In genomic region chr11:119664063-119664572, GRCh38 we compare ENCODE assay signal across 16 cellular contexts.
A peak's percentile ranks its signal among the peaks of the same experiment; 100 is the strongest.
DNase-seq lines count a peak whose midpoint lies in the region; ATAC-seq and TF ChIP-seq lines count a peak whose summit lies in the region.
"Had no signal": no experiment of that assay in that cellular context is flagged by ENCODE, and none has a peak within 500 bp of the region (broad histone marks: within the 10 kb centered on the region; RNA-seq: fewer than 3 reads in every experiment).

No MANE protein-coding gene starts in this region.

- no peaks in the 10 kb centered on the region for H4K20me1 ChIP-seq in osteoblast (ENCODE audit: insufficient read depth, low read length)

- H2AFZ ChIP-seq in osteoblast (ENCODE audit: low read length), result no peak overlapping the region

- H3K36me3 ChIP-seq in osteoblast (ENCODE audit: insufficient read depth, low read length), result no peaks in the 10 kb centered on the region
- H3K36me3 ChIP-seq: sigmoid colon had no signal

- H3K4me2 ChIP-seq in osteoblast (ENCODE audit: insufficient read depth, low read length), result no peak overlapping the region

- no peak for ATAC-seq in GM21381 (IDR thresholded peaks at IDR 0.05; ENCODE audit: unreplicated experiment)
- ATAC-seq in HG03280 (IDR thresholded peaks at IDR 0.05; ENCODE audit: unreplicated experiment), result no peak
- no peak for ATAC-seq in GM19351 (IDR thresholded peaks at IDR 0.05; ENCODE audit: unreplicated experiment)
- ATAC-seq in foreskin keratinocyte, result no peak
- ATAC-seq: T-cell had no signal

- DNase-seq in DMS153 treated with DMSO at 0.1 percent for 48 hours (lab: John Stamatoyannopoulos, UW; ENCODE audit: unreplicated experiment) (peak; percentile 13), NCI-H2107 treated with DMSO at 0.1 percent for 48 hours (lab: John Stamatoyannopoulos, UW; ENCODE audit: unreplicated experiment) (peak; percentile 95), caudate nucleus (lab: John Stamatoyannopoulos, UW) (peak in 13 of 61 donors; percentile 13 to 55 (median 26)), osteoblast (ENCODE audit: insufficient read length, low spot score, missing footprints) (peak; percentile 46), foreskin keratinocyte (no peak)
- DNase-seq: activated CD4-positive, alpha-beta T cell treated with anti-CD3 and anti-CD28 coated beads for 4 hours; amniotic stem cell; GDM1; islet precursor cell; MV-4-11; OCI-M1; sigmoid colon; T-cell had no signal

- H3K27me3 ChIP-seq in osteoblast (ENCODE audit: insufficient read depth, low read length) (no peaks in the 10 kb centered on the region), foreskin keratinocyte (no peaks in the 10 kb centered on the region)
- H3K27me3 ChIP-seq: sigmoid colon had no signal

- no peak overlapping the region for H3K4me3 ChIP-seq in osteoblast (ENCODE audit: insufficient read depth, low read length)
- H3K4me3 ChIP-seq: sigmoid colon had no signal

- H3K27ac ChIP-seq in caudate nucleus (ENCODE audit: low read depth, low read length) (peak overlapping the region; percentile 88), osteoblast (ENCODE audit: low read depth, low read length) (no peak overlapping the region), foreskin keratinocyte (no peak overlapping the region)
- H3K27ac ChIP-seq: sigmoid colon had no signal

- no peaks in the 10 kb centered on the region for H3K9me3 ChIP-seq in osteoblast (ENCODE audit: low read depth, low read length)
- H3K9me3 ChIP-seq: sigmoid colon had no signal

- no peaks in the 10 kb centered on the region for H3K79me2 ChIP-seq in osteoblast (ENCODE audit: insufficient read depth, low read length)

- no peaks in the 10 kb centered on the region for H3K4me1 ChIP-seq in osteoblast (ENCODE audit: insufficient read depth, low read length)
- peaks cover 6% of the 10 kb centered on the region for H3K4me1 ChIP-seq in foreskin keratinocyte
- H3K4me1 ChIP-seq: sigmoid colon had no signal

- TF ChIP-seq CTCF in osteoblast (IDR thresholded peaks at IDR 0.05; ENCODE audit: extremely low read depth, low read depth, low read length) (no peak), foreskin keratinocyte (conservative IDR thresholded peaks at IDR 0.05) (no peak)

Comparison
In these comparisons a context has a peak if more than half of its experiments do, and no peak if none do; other contexts are left out.
1. DNase-seq: peak in DMS153 treated with DMSO at 0.1 percent for 48 hours (single experiment), NCI-H2107 treated with DMSO at 0.1 percent for 48 hours (single experiment) and osteoblast (single experiment); none in foreskin keratinocyte (0 of 2).